In genomic region chr14:94543450-94544123, GRCh38 we compare ENCODE assay signal across 31 cellular contexts. TPM values are rescaled to one million over a fixed set of nuclear protein-coding genes. Genes with fewer than 3 reads are reported as not detected.
A peak's percentile ranks its signal among the peaks of the same experiment; 100 is the strongest.
DNase-seq lines count a peak whose midpoint lies in the region; ATAC-seq, FAIRE-seq and TF ChIP-seq lines count a peak whose summit lies in the region.
"Had no signal": no experiment of that assay in that cellular context is flagged by ENCODE, and none has a peak within 500 bp of the region (broad histone marks: within the 10 kb centered on the region; RNA-seq: fewer than 3 reads in every experiment).

No MANE protein-coding gene starts in this region.

- H3K23ac ChIP-seq in trophoblast cell (ENCODE audit: low read length): no peak overlapping the region

- no peaks in the 10 kb centered on the region for H3K79me2 ChIP-seq in trophoblast cell (ENCODE audit: control insufficient read depth, insufficient read depth, low read length, poor library complexity)

- H3K27ac ChIP-seq in RWPE2 (ENCODE audit: poor library complexity, severe bottlenecking): no peak overlapping the region
- no peak overlapping the region for H3K27ac ChIP-seq in trophoblast cell (ENCODE audit: low read depth, low read length)
- no peak overlapping the region for H3K27ac ChIP-seq in uterus
- H3K27ac ChIP-seq: HL-60, sigmoid colon had no signal

- no peak overlapping the region for H3K14ac ChIP-seq in trophoblast cell (ENCODE audit: low read length)

- H3K18ac ChIP-seq in trophoblast cell (ENCODE audit: low read length): no peak overlapping the region

- no peak for TF ChIP-seq CTCF in RWPE2 (IDR thresholded peaks at IDR 0.05; ENCODE audit: poor library complexity, severe bottlenecking)
- TF ChIP-seq CTCF in uterus (IDR thresholded peaks at IDR 0.05): no peak
- no peak for TF ChIP-seq CTCF in GM10266 (IDR thresholded peaks at IDR 0.05; ENCODE audit: control insufficient read depth, insufficient read depth, low read depth, missing control alignments)

- FAIRE-seq in GM12892 (lab: Jason Lieb, UNC): peak; percentile 5
- FAIRE-seq: endometrium, G401.6, GM19239 had no signal

- no CpG with 5 or more reads among the region's 15 CpGs for WGBS in trophoblast cell (ENCODE audit: extremely low coverage, insufficient coverage, insufficient read length)

- no peaks in the 10 kb centered on the region for H3K79me1 ChIP-seq in trophoblast cell (ENCODE audit: low read length)

- H3K4me2 ChIP-seq in trophoblast cell (ENCODE audit: low read length): no peak overlapping the region

- H2BK5ac ChIP-seq in trophoblast cell (ENCODE audit: low read depth, low read length, poor library complexity): no peak overlapping the region

- DNase-seq in GM12892 (ENCODE audit: insufficient read length) (no peak), RWPE2 (ENCODE audit: low spot score) (no peak), trophoblast cell (peak; percentile 92 to 93), uterus (no peak), GM10266 (ENCODE audit: extremely low spot score) (no peak)
- DNase-seq in stimulated activated CD4-positive, alpha-beta T cell treated with anti-CD3 and anti-CD28 coated beads, Interleukin-4, amount 100 ng/mL, for 1 hour: no peak
- DNase-seq: activated CD4-positive, alpha-beta T cell treated with anti-CD3 and anti-CD28 coated beads for 1 hour; activated CD8-positive, alpha-beta T cell treated with anti-CD3 and anti-CD28 coated beads for 36 hours; activated T-cell treated with anti-CD3 and anti-CD28 coated beads for 4 hours; caudate nucleus; left ventricle myocardium superior; mucosa of descending colon; NCI-H146; OCI-M1; sigmoid colon; stimulated activated CD4-positive, alpha-beta T cell treated with anti-CD3 and anti-CD28 coated beads, Interleukin-4, amount 100 ng/mL, for 4 hours; T-helper 17 cell had no signal

- ATAC-seq in RWPE2 (ENCODE audit: low read depth) (peak; percentile 44; the same call in 2 of the 3 replicates), esophagus mucosa (peak; percentile 78)
- ATAC-seq: activated CD8-positive, alpha-beta T cell treated with anti-CD3 and anti-CD28 coated beads for 36 hours; activated naive CD4-positive, alpha-beta T cell treated with anti-CD3 and anti-CD28 coated beads, Interleukin-2, amount 50 U/mL, for 72 hours; left ventricle myocardium superior; mucosa of descending colon; natural killer cell treated with Interleukin-12 subunit alpha and Interleukin-12 subunit beta and Interleukin-15 and Interleukin-18, amount 100 ng/mL, for 72 hours; Right ventricle myocardium inferior; SK-N-SH treated with all-trans-retinoic acid at 6 μM for 48 hours; stimulated activated memory B cell treated with anti-CD40 and anti-IgM and Interleukin-4, amounts not matched to agents 10 μg/mL and 1 μg/mL and 100 μg/mL, for 72 hours; T-helper 17 cell had no signal

- intact Hi-C loops in uterus (cut with DNase I; ENCODE audit: low total_unique reads): no loop called here

- no peak overlapping the region for H3K9ac ChIP-seq in trophoblast cell (ENCODE audit: low read length)

- no peak overlapping the region for H4K12ac ChIP-seq in trophoblast cell (ENCODE audit: low read depth, low read length)

- H2AK5ac ChIP-seq in trophoblast cell (ENCODE audit: low read length): no peak overlapping the region

- TF ChIP-seq POLR2A in GM12892 (IDR thresholded peaks at IDR 0.05; ENCODE audit: low read depth, low read length) (no peak), uterus (IDR thresholded peaks at IDR 0.05) (no peak)

- H3K4ac ChIP-seq in trophoblast cell (ENCODE audit: low read depth, low read length): no peak overlapping the region

- no peak overlapping the region for H2AFZ ChIP-seq in trophoblast cell (ENCODE audit: insufficient read depth, low read length, poor library complexity)

- H3K36me3 ChIP-seq in RWPE2 (ENCODE audit: low read depth): no peaks in the 10 kb centered on the region
- no peaks in the 10 kb centered on the region for H3K36me3 ChIP-seq in trophoblast cell (ENCODE audit: control insufficient read depth in 1 of 2, insufficient read depth in 2 of 2, low read length in 2 of 2)
- no peaks in the 10 kb centered on the region for H3K36me3 ChIP-seq in uterus
- H3K36me3 ChIP-seq: sigmoid colon had no signal

- H3K4me3 ChIP-seq in RWPE2 (ENCODE audit: severe bottlenecking): no peak overlapping the region
- H3K4me3 ChIP-seq in trophoblast cell (ENCODE audit: low read depth, low read length): no peak overlapping the region
- no peak overlapping the region for H3K4me3 ChIP-seq in uterus
- H3K4me3 ChIP-seq: mucosa of descending colon, sigmoid colon had no signal

- H4K8ac ChIP-seq in trophoblast cell (ENCODE audit: low read depth, low read length): no peak overlapping the region

- no peaks in the 10 kb centered on the region for H3K9me3 ChIP-seq in RWPE2 (ENCODE audit: severe bottlenecking)
- no peaks in the 10 kb centered on the region for H3K9me3 ChIP-seq in trophoblast cell (ENCODE audit: insufficient read depth, low read depth, low read length)
- no peaks in the 10 kb centered on the region for H3K9me3 ChIP-seq in uterus
- H3K9me3 ChIP-seq: mucosa of descending colon, sigmoid colon had no signal

- H4K91ac ChIP-seq in trophoblast cell (ENCODE audit: low read depth, low read length): no peak overlapping the region

- H3K4me1 ChIP-seq in RWPE2 (ENCODE audit: insufficient read depth, poor library complexity, severe bottlenecking) (peaks cover 3% of the 10 kb centered on the region), trophoblast cell (ENCODE audit: control insufficient read depth in 1 of 2, insufficient read depth in 2 of 2, low read length in 2 of 2) (no peaks in the 10 kb centered on the region), uterus (no peaks in the 10 kb centered on the region)
- H3K4me1 ChIP-seq: sigmoid colon had no signal

- no peak overlapping the region for H2BK120ac ChIP-seq in trophoblast cell (ENCODE audit: insufficient read depth, low read length, poor library complexity)

- no peak overlapping the region for H2BK12ac ChIP-seq in trophoblast cell (ENCODE audit: low read length)

- H3K27me3 ChIP-seq in RWPE2 (ENCODE audit: insufficient read depth, poor library complexity, severe bottlenecking) (no peaks in the 10 kb centered on the region), trophoblast cell (ENCODE audit: insufficient read depth, low read length) (no peaks in the 10 kb centered on the region), uterus (no peaks in the 10 kb centered on the region)

RNA-seq across cellular contexts. Expression of gene SERPINA4, which starts 17.7 kb away (rescaled TPM):
- not detected for polyA plus RNA-seq in GM12892 (2012; ENCODE audit: missing spikeins)
- total RNA-seq in esophagus mucosa: not detected
- polyA plus RNA-seq in trophoblast cell (2013): 0.03 TPM in 2 replicates
- under 1 TPM in 1 of 4 donors, not detected in 3; 0.28 TPM for total RNA-seq in uterus
- total RNA-seq: activated CD8-positive, alpha-beta T cell treated with anti-CD3 and anti-CD28 coated beads for 36 hours; activated naive CD4-positive, alpha-beta T cell treated with anti-CD3 and anti-CD28 coated beads, Interleukin-2, amount 50 U/mL, for 72 hours; fibroblast of lung; left ventricle myocardium superior; mucosa of descending colon; natural killer cell treated with Interleukin-12 subunit alpha and Interleukin-12 subunit beta and Interleukin-15 and Interleukin-18, amount 100 ng/mL, for 72 hours; NCI-H460; Right ventricle myocardium inferior; sigmoid colon; T-helper 17 cell; temporal lobe had no signal
- polyA plus RNA-seq: BJ, fibroblast of lung, sigmoid colon had no signal

RNA-seq across cellular contexts. Expression of gene SERPINA12, which starts 34.3 kb away (rescaled TPM):
- not detected for polyA plus RNA-seq in GM12892 (2012; ENCODE audit: missing spikeins)
- total RNA-seq in esophagus mucosa: not detected
- polyA plus RNA-seq in trophoblast cell (2013): not detected in 2 replicates
- not detected for total RNA-seq in uterus
- total RNA-seq: activated CD8-positive, alpha-beta T cell treated with anti-CD3 and anti-CD28 coated beads for 36 hours; activated naive CD4-positive, alpha-beta T cell treated with anti-CD3 and anti-CD28 coated beads, Interleukin-2, amount 50 U/mL, for 72 hours; fibroblast of lung; left ventricle myocardium superior; mucosa of descending colon; natural killer cell treated with Interleukin-12 subunit alpha and Interleukin-12 subunit beta and Interleukin-15 and Interleukin-18, amount 100 ng/mL, for 72 hours; NCI-H460; Right ventricle myocardium inferior; sigmoid colon; T-helper 17 cell; temporal lobe had no signal
- polyA plus RNA-seq: BJ, fibroblast of lung, sigmoid colon had no signal

RNA-seq across cellular contexts. Expression of gene SERPINA5, which starts 37.6 kb away (rescaled TPM):
- not detected for polyA plus RNA-seq in GM12892 (2012; ENCODE audit: missing spikeins)
- total RNA-seq in esophagus mucosa (0.28 TPM), uterus (10 to 100 TPM in 1 of 4 donors, 1 to 10 TPM in 2, under 1 TPM in 1; under 0.01 to 19.6 (median 3.2) TPM)
- 0.57 and 0.78 TPM in 2 replicates for polyA plus RNA-seq in trophoblast cell (2013)
- total RNA-seq: activated CD8-positive, alpha-beta T cell treated with anti-CD3 and anti-CD28 coated beads for 36 hours; activated naive CD4-positive, alpha-beta T cell treated with anti-CD3 and anti-CD28 coated beads, Interleukin-2, amount 50 U/mL, for 72 hours; fibroblast of lung; natural killer cell treated with Interleukin-12 subunit alpha and Interleukin-12 subunit beta and Interleukin-15 and Interleukin-18, amount 100 ng/mL, for 72 hours; T-helper 17 cell; temporal lobe had no signal
- polyA plus RNA-seq: fibroblast of lung had no signal

Comparison
In these comparisons a context has a peak if more than half of its experiments do, and no peak if none do; other contexts are left out.
1. DNase-seq: peak in trophoblast cell (2 of 2); none in GM12892 (single experiment), RWPE2 (single experiment), stimulated activated CD4-positive, alpha-beta T cell treated with anti-CD3 and anti-CD28 coated beads, Interleukin-4, amount 100 ng/mL, for 1 hour (single experiment), uterus (0 of 2) and GM10266 (single experiment).